ENCODE assay signal across 28 cellular contexts in the genomic region with DNA sequence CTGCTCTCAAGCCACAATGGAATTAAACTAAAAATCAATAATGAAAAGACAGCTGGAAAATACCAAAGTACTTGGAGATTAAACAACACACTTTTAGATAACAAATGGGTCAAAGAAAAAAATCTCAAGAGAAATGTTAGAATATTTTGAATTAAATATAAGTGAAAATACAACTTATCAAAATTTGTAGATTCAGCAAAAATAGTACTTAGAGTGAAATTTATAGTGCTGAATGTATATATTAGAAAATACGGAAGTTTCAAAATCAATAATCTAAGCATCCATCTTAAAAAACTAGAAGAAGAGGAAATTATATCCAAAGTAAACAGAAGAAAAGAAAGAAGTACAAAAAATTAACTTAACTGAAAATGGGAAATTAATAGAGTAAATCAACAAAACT.
"Had no signal": no experiment of that assay in that cellular context is flagged by ENCODE, and none has a peak within 500 bp of the region (broad histone marks: within the 10 kb centered on the region; RNA-seq: fewer than 3 reads in every experiment).

No MANE protein-coding gene starts in this region.

- H3K4me1 Mint-ChIP-seq: immature natural killer cell; naive B cell; naive thymus-derived CD8-positive, alpha-beta T cell had no signal

- H3K27me3 Mint-ChIP-seq: dendritic cell treated with granulocyte-macrophage colony-stimulating factor and Interleukin-4, amounts not matched to agents 40 ng/mL and 50 ng/mL, for 4 days; effector memory CD8-positive, alpha-beta T cell; naive B cell; naive thymus-derived CD8-positive, alpha-beta T cell had no signal

- H3K27ac ChIP-seq: colonic mucosa, epithelial cell of prostate, esophagus squamous epithelium, gastroesophageal sphincter, heart left ventricle, hepatocyte, left lung, lower lobe of right lung had no signal

- FAIRE-seq: endometrium had no signal

- H3K36me3 Mint-ChIP-seq: immature natural killer cell; mesothelial cell of epicardium; naive B cell; naive thymus-derived CD8-positive, alpha-beta T cell had no signal

- H3K4me1 ChIP-seq: colonic mucosa, esophagus squamous epithelium, left lung, lower lobe of right lung had no signal

- H3K36me3 ChIP-seq: colonic mucosa, esophagus squamous epithelium, gastroesophageal sphincter, heart left ventricle, left lung, lower lobe of right lung had no signal

- H3K4me3 ChIP-seq: colonic mucosa, esophagus squamous epithelium, gastroesophageal sphincter, heart left ventricle, hepatocyte, left lung, lower lobe of right lung, mucosa of descending colon had no signal

- H3K79me2 ChIP-seq: hepatocyte had no signal

- H3K9me3 ChIP-seq: colonic mucosa, esophagus squamous epithelium, gastroesophageal sphincter, heart left ventricle, left lung, lower lobe of right lung, mucosa of descending colon had no signal

- ATAC-seq: effector memory CD8-positive, alpha-beta T cell; esophagus mucosa; gastroesophageal sphincter; heart left ventricle; left cardiac atrium; left lung; left ventricle myocardium superior; lower lobe of right lung; mucosa of descending colon; naive thymus-derived CD8-positive, alpha-beta T cell had no signal

- H3K27me3 ChIP-seq: colonic mucosa, esophagus squamous epithelium, gastroesophageal sphincter, heart left ventricle, hepatocyte, left lung had no signal

- H3K27ac Mint-ChIP-seq: dendritic cell treated with granulocyte-macrophage colony-stimulating factor and Interleukin-4, amounts not matched to agents 40 ng/mL and 50 ng/mL, for 4 days; effector memory CD8-positive, alpha-beta T cell; endodermal cell; immature natural killer cell; mesothelial cell of epicardium; naive thymus-derived CD8-positive, alpha-beta T cell had no signal

- H3K4me3 Mint-ChIP-seq: dendritic cell treated with granulocyte-macrophage colony-stimulating factor and Interleukin-4, amounts not matched to agents 40 ng/mL and 50 ng/mL, for 4 days; effector memory CD8-positive, alpha-beta T cell; endodermal cell; immature natural killer cell; mesothelial cell of epicardium; naive B cell; naive thymus-derived CD8-positive, alpha-beta T cell had no signal

- H3K4me2 ChIP-seq: hepatocyte had no signal

- DNase-seq: colonic mucosa; cortex of kidney; effector CD8-positive, alpha-beta T cell; effector memory CD8-positive, alpha-beta T cell; endodermal cell; erythroblast; esophagus squamous epithelium; foreskin fibroblast; foreskin melanocyte; heart left ventricle; hypothalamus; immature natural killer cell; islet precursor cell; left cardiac atrium; left lung; left ventricle myocardium superior; lower lobe of right lung; mesenchymal stem cell; mucosa of descending colon; naive B cell; naive thymus-derived CD8-positive, alpha-beta T cell had no signal

- H3K9me3 Mint-ChIP-seq: dendritic cell treated with granulocyte-macrophage colony-stimulating factor and Interleukin-4, amounts not matched to agents 40 ng/mL and 50 ng/mL, for 4 days; endodermal cell had no signal

- H2AFZ ChIP-seq: hepatocyte had no signal
